Comparison of ENCODE assay signal across 8 cellular contexts in genomic region chr2:45014016-45014702, GRCh38. TPM values are rescaled to one million over a fixed set of nuclear protein-coding genes. Genes with fewer than 3 reads are reported as not detected.
DNase-seq lines count a peak whose midpoint lies in the region; ATAC-seq and TF ChIP-seq lines count a peak whose summit lies in the region.

No MANE protein-coding gene starts in this region.

- peaks cover 59% of the 10 kb centered on the region for H3K27me3 Mint-ChIP-seq in activated CD4-positive, alpha-beta T cell treated with anti-CD3 and anti-CD28 coated beads for 36 hours
- H3K27me3 Mint-ChIP-seq in type B pancreatic cell, result peaks cover 87% of the 10 kb centered on the region

- H3K27ac Mint-ChIP-seq in activated CD4-positive, alpha-beta T cell treated with anti-CD3 and anti-CD28 coated beads for 36 hours, result no peak overlapping the region
- H3K27ac Mint-ChIP-seq in type B pancreatic cell, result peak overlapping the region; percentile 59

- DNase-seq in activated CD4-positive, alpha-beta T cell treated with anti-CD3 and anti-CD28 coated beads for 36 hours, result peak; percentile 73
- DNase-seq in activated CD4-positive, alpha-beta T cell treated with anti-CD3 and anti-CD28 coated beads for 1 hour, result no peak
- peak; percentile 23 for DNase-seq in NCI-H524 treated with DMSO at 0.1 percent for 48 hours (lab: John Stamatoyannopoulos, UW)
- peak; percentile 49 for DNase-seq in dedifferentiated amniotic fluid mesenchymal stem cell (ENCODE audit: extremely low spot score)
- peak; percentile 36 to 70 for DNase-seq in lung microvascular endothelial cell (ENCODE audit: low read depth in 2 of 2)
- DNase-seq in type B pancreatic cell (ENCODE audit: extremely low spot score, unreplicated experiment), result no peak

- peaks cover 6% of the 10 kb centered on the region for H3K4me1 Mint-ChIP-seq in activated CD4-positive, alpha-beta T cell treated with anti-CD3 and anti-CD28 coated beads for 36 hours
- peaks cover 13% of the 10 kb centered on the region for H3K4me1 Mint-ChIP-seq in type B pancreatic cell (ENCODE audit: unreplicated experiment)

- ATAC-seq in activated CD4-positive, alpha-beta T cell treated with anti-CD3 and anti-CD28 coated beads for 36 hours, result peak; percentile 83
- no peak for ATAC-seq in HG02885 (IDR thresholded peaks at IDR 0.05; ENCODE audit: poor library complexity, unreplicated experiment)
- ATAC-seq in activated CD4-positive, CD25-positive, alpha-beta regulatory T cell treated with anti-CD3 and anti-CD28 coated beads, Interleukin-2, amount 50 U/mL, for 24 hours, result no peak

- intact Hi-C loops in activated CD4-positive, alpha-beta T cell treated with anti-CD3 and anti-CD28 coated beads for 36 hours (cut with DNase I, micrococcal nuclease), result loop anchor here (1.0 to 5.0 kb wide), 2 partner anchors 33 to 72 kb away; partner anchors contain the start of gene SIX3 (in 1 of the 2)

- peak; percentile 92 for TF ChIP-seq CTCF in type B pancreatic cell (conservative IDR thresholded peaks at IDR 0.05)

- no peak overlapping the region for H3K4me3 Mint-ChIP-seq in activated CD4-positive, alpha-beta T cell treated with anti-CD3 and anti-CD28 coated beads for 36 hours
- H3K4me3 Mint-ChIP-seq in type B pancreatic cell, result peak overlapping the region; percentile 79

- H3K9me3 Mint-ChIP-seq in activated CD4-positive, alpha-beta T cell treated with anti-CD3 and anti-CD28 coated beads for 36 hours (ENCODE audit: low read depth), result no peaks in the 10 kb centered on the region
- no peaks in the 10 kb centered on the region for H3K9me3 Mint-ChIP-seq in type B pancreatic cell

- POLR2A ChIA-PET in activated CD4-positive, alpha-beta T cell treated with anti-CD3 and anti-CD28 coated beads for 36 hours (lab: Charles Lee), result no interaction called here

- H3K36me3 Mint-ChIP-seq in activated CD4-positive, alpha-beta T cell treated with anti-CD3 and anti-CD28 coated beads for 36 hours (ENCODE audit: low read depth), result no peaks in the 10 kb centered on the region
- peaks cover 4% of the 10 kb centered on the region for H3K36me3 Mint-ChIP-seq in type B pancreatic cell

- CTCF ChIA-PET in activated CD4-positive, alpha-beta T cell treated with anti-CD3 and anti-CD28 coated beads for 36 hours (lab: Charles Lee), result interaction anchor here (0.6 to 3.4 kb wide), 5 partner anchors 9 to 480 kb away, joined by 3 to 13 read pairs (median 3); no protein-coding TSS in a partner anchor

RNA-seq across cellular contexts. Expression of gene SIX2, which starts 4.9 kb away (rescaled TPM):
- total RNA-seq in activated CD4-positive, alpha-beta T cell treated with anti-CD3 and anti-CD28 coated beads for 36 hours, result not detected
- total RNA-seq in lung microvascular endothelial cell (not detected in 2 replicates), type B pancreatic cell (ENCODE audit: low replicate concordance) (1.9 and 13.8 TPM in 2 replicates)

Comparison
In these comparisons a context has a peak if more than half of its experiments do, and no peak if none do; other contexts are left out.
1. DNase-seq: peak in activated CD4-positive, alpha-beta T cell treated with anti-CD3 and anti-CD28 coated beads for 36 hours (single experiment), NCI-H524 treated with DMSO at 0.1 percent for 48 hours (single experiment), dedifferentiated amniotic fluid mesenchymal stem cell (single experiment) and lung microvascular endothelial cell (2 of 2); none in activated CD4-positive, alpha-beta T cell treated with anti-CD3 and anti-CD28 coated beads for 1 hour (single experiment) and type B pancreatic cell (single experiment).